26 cellular contexts compared by ENCODE assay signal in genomic region chr4:1069394-1069793, GRCh38.
"Had no signal": no experiment of that assay in that cellular context is flagged by ENCODE, and none has a peak within 500 bp of the region (broad histone marks: within the 10 kb centered on the region; RNA-seq: fewer than 3 reads in every experiment).

No MANE protein-coding gene starts in this region.

- H3K27ac ChIP-seq: adrenal gland, body of pancreas, dorsolateral prefrontal cortex, esophagus muscularis mucosa, foreskin keratinocyte, gastrocnemius medialis, heart right ventricle had no signal

- ATAC-seq: activated CD4-positive, alpha-beta T cell treated with anti-CD3 and anti-CD28 coated beads for 36 hours; activated naive CD8-positive, alpha-beta T cell treated with anti-CD3 and anti-CD28 coated beads, Interleukin-2, amount 50 U/mL, for 24 hours; activated T-cell treated with anti-CD3 and anti-CD28 coated beads, Interleukin-2, amount 50 U/mL, for 72 hours; body of pancreas; effector memory CD8-positive, alpha-beta T cell; foreskin keratinocyte; gastrocnemius medialis; heart right ventricle had no signal

- DNase-seq: activated CD4-positive, alpha-beta memory T cell treated with anti-CD3 and anti-CD28 coated beads, Interleukin-2, amount 10 ng/mL, durations not matched to agents 7 days and 5 days; activated CD4-positive, alpha-beta T cell treated with anti-CD3 and anti-CD28 coated beads for 36 hours; activated CD4-positive, alpha-beta T cell treated with anti-CD3 and anti-CD28 coated beads, Interleukin-2, amount 10 ng/mL, durations not matched to agents 24 days and 14 days; activated CD4-positive, alpha-beta T cell treated with anti-CD3 and anti-CD28 coated beads, Interleukin-2, amount 50 U/mL, for 4 hours; activated CD4-positive, CD25-positive, alpha-beta regulatory T cell; activated CD4-positive, CD25-positive, alpha-beta regulatory T cell treated with anti-CD3 and anti-CD28 coated beads, Interleukin-2, amount 50 U/mL, for 72 hours; activated CD8-positive, alpha-beta memory T cell treated with anti-CD3 and anti-CD28 coated beads, Interleukin-2, amount 50 U/mL, for 48 hours; activated naive CD4-positive, alpha-beta T cell treated with anti-CD3 and anti-CD28 coated beads for 36 hours; activated naive CD8-positive, alpha-beta T cell treated with anti-CD3 and anti-CD28 coated beads for 36 hours; activated naive CD8-positive, alpha-beta T cell treated with anti-CD3 and anti-CD28 coated beads, Interleukin-2, amount 50 U/mL, for 24 hours; activated T-cell treated with anti-CD3 and anti-CD28 coated beads for 4 hours; activated T-cell treated with anti-CD3 and anti-CD28 coated beads, Interleukin-2, amount 50 U/mL, for 24 hours; activated T-cell treated with anti-CD3 and anti-CD28 coated beads, Interleukin-2, amount 50 U/mL, for 72 hours; adrenal gland; amygdala; body of pancreas; caudate nucleus; dorsolateral prefrontal cortex; effector memory CD8-positive, alpha-beta T cell; erythroblast; foreskin keratinocyte; gastrocnemius medialis; glutamatergic neuron; heart right ventricle; T-helper 2 cell had no signal

- H3K4me3 ChIP-seq: adrenal gland, body of pancreas, dorsolateral prefrontal cortex, esophagus muscularis mucosa, gastrocnemius medialis, heart right ventricle had no signal
